In genomic region chr6:151391021-151391470, GRCh38 we compare ENCODE assay signal across 8 cellular contexts. TPM values are rescaled to one million over a fixed set of nuclear protein-coding genes. Genes with fewer than 3 reads are reported as not detected.
DNase-seq lines count a peak whose midpoint lies in the region; ATAC-seq, FAIRE-seq and TF ChIP-seq lines count a peak whose summit lies in the region.

No MANE protein-coding gene starts in this region.

- peaks cover 83% of the 10 kb centered on the region for H3K79me2 ChIP-seq in HCT116 (ENCODE audit: insufficient read depth, low read length)

- CTCF ChIA-PET in HCT116 (lab: Charles Lee): no interaction called here

- no peak for TF ChIP-seq RAD21 in HCT116 (IDR thresholded peaks at IDR 0.05; ENCODE audit: low read depth)

- peak overlapping the region; percentile 82 for H3K27ac Mint-ChIP-seq in chondrocyte (ENCODE audit: unreplicated experiment)

- DNase-seq in HCT116 (ENCODE audit: low read depth, low spot score): no peak
- peak; percentile 55 for DNase-seq in NCI-H1105 treated with DMSO at 0.1 percent for 48 hours (lab: John Stamatoyannopoulos, UW)
- DNase-seq in activated CD4-positive, alpha-beta T cell treated with anti-CD3 and anti-CD28 coated beads for 24 hours (ENCODE audit: low read depth in 2 of 2): peak; percentile 62 to 74
- no peak for DNase-seq in chondrocyte (ENCODE audit: low spot score)
- peak; percentile 73 to 83 for DNase-seq in left colon
- peak; percentile 63 to 70 (median 66) for DNase-seq in stimulated activated CD4-positive, alpha-beta T cell treated with anti-CD3 and anti-CD28 coated beads, Interleukin-1b, Interleukin-23, amount 100 ng/mL, for 24 hours (ENCODE audit: low read depth in 4 of 4, low spot score in 1 of 4)
- no peak for DNase-seq in HTR-8/SVneo (ENCODE audit: insufficient read length, low spot score)

- no peaks in the 10 kb centered on the region for H3K27me3 ChIP-seq in HCT116 (ENCODE audit: insufficient read depth, low read length)

- peaks cover 58% of the 10 kb centered on the region for H3K4me1 Mint-ChIP-seq in chondrocyte (ENCODE audit: low read depth)

- H2AFZ ChIP-seq in HCT116 (ENCODE audit: low read depth, low read length, poor library complexity, severe bottlenecking): no peak overlapping the region

- no peaks in the 10 kb centered on the region for H3K27me3 Mint-ChIP-seq in chondrocyte (ENCODE audit: low read depth)

- H3K4me2 ChIP-seq in HCT116 (ENCODE audit: low read length): peak overlapping the region; percentile 79

- FAIRE-seq in HTR-8/SVneo (lab: Jason Lieb, UNC): no peak

- peak; percentile 6 for TF ChIP-seq POLR2A in GM10847 (IDR thresholded peaks at IDR 0.05; ENCODE audit: extremely low read depth, insufficient read length)
- TF ChIP-seq POLR2A in HCT116 (IDR thresholded peaks at IDR 0.05; ENCODE audit: borderline replicate concordance, extremely low read depth, insufficient read depth, insufficient read length): no peak

- no peaks in the 10 kb centered on the region for H3K36me3 Mint-ChIP-seq in chondrocyte (ENCODE audit: low read depth)

- no peaks in the 10 kb centered on the region for H3K9me2 ChIP-seq in HCT116 (ENCODE audit: insufficient read depth)

- H3K4me3 Mint-ChIP-seq in chondrocyte (ENCODE audit: unreplicated experiment): peak overlapping the region; percentile 83

- POLR2A ChIA-PET in HCT116 (lab: Charles Lee): interaction anchor here (2.0 kb wide), 1 partner anchor 16 kb away, joined by 8 read pairs; no protein-coding TSS in a partner anchor

- H3K4me1 ChIP-seq in HCT116 (ENCODE audit: control insufficient read depth in 1 of 2, insufficient read depth in 2 of 2, low read length in 2 of 2): peaks cover 24 to 36% of the 10 kb centered on the region in 2 experiments

- no peaks in the 10 kb centered on the region for H3K9me3 ChIP-seq in HCT116 (ENCODE audit: control insufficient read depth in 1 of 2, insufficient read depth in 1 of 2, low read depth in 1 of 2, low read length in 2 of 2)

- intact Hi-C loops in HCT116 (cut with micrococcal nuclease) (loop anchor here (2.0 kb wide), 2 partner anchors 50 to 62 kb away; partner anchors contain the start of gene RMND1), left colon (cut with DNase I, micrococcal nuclease) (no loop called here)

- H3K9me3 Mint-ChIP-seq in chondrocyte (ENCODE audit: low read depth): no peaks in the 10 kb centered on the region

- BruUV-seq in HCT116 (replicated peaks; lab: Mats Ljungman, UMichigan): no TSS peak

- peaks cover 3% of the 10 kb centered on the region; the same call in 1 of the 2 replicates for H4K20me1 ChIP-seq in HCT116 (ENCODE audit: insufficient read depth)

- TF ChIP-seq CTCF in HCT116 (IDR thresholded peaks at IDR 0.05 in 2 of 3, conservative IDR thresholded peaks at IDR 0.05 in 1 of 3; ENCODE audit: borderline replicate concordance in 1 of 3, insufficient read depth in 1 of 3, low read depth in 2 of 3, low read length in 2 of 3) (no peak), chondrocyte (IDR thresholded peaks at IDR 0.05) (no peak)

- ATAC-seq in HCT116: peak; percentile 1; the same call in 1 of the 2 replicates
- peak; percentile 29 for ATAC-seq in left colon

- no peaks in the 10 kb centered on the region for H3K36me3 ChIP-seq in HCT116 (ENCODE audit: control insufficient read depth in 1 of 2, insufficient read depth in 2 of 2, low read length in 2 of 2)

- H3K9ac ChIP-seq in HCT116 (ENCODE audit: low read length): peak overlapping the region; percentile 98

- RAD21 ChIA-PET in HCT116 (lab: Charles Lee; ENCODE audit: low non-redundant PET in 1 of 2, low total read pairs in 2 of 2, uncharacterized antibody in 2 of 2, unreplicated experiment in 2 of 2): no interaction called here

- H3K27ac ChIP-seq in HCT116 (ENCODE audit: low read depth, low read length): peak overlapping the region; percentile 99

- peak overlapping the region; percentile 80 to 82 for H3K4me3 ChIP-seq in HCT116 (replicated peaks in 1 of 2; ENCODE audit: low read depth in 1 of 2, low read length in 2 of 2)

TF ChIP-seq in HCT116, 20 proteins besides CTCF, POLR2A, EP300 and RAD21:
- TF ChIP-seq TCF7L2 (IDR thresholded peaks at IDR 0.05; ENCODE audit: borderline replicate concordance, extremely low read depth, insufficient read depth, insufficient read length): peak; percentile 26
- peak; percentile 34 for TF ChIP-seq POLR2AphosphoS5 (IDR thresholded peaks at IDR 0.05; ENCODE audit: low read depth, low read length)
- TF ChIP-seq EGR1 (IDR thresholded peaks at IDR 0.05; ENCODE audit: low read depth): peak; percentile 63
- no peak for TF ChIP-seq REST (IDR thresholded peaks at IDR 0.05; ENCODE audit: low read depth)

RNA-seq across cellular contexts. Expression of gene ZBTB2, which starts 0.3 kb away (rescaled TPM):
- 12.5 TPM for total RNA-seq in HCT116 (2021; ENCODE audit: unreplicated experiment)
- 7.5 and 7.9 TPM in 2 replicates for polyA plus RNA-seq in HCT116 (2012)
- 9.4 to 11.8 TPM (median 10.1 TPM) in 3 replicates for total RNA-seq in chondrocyte
- 10 to 100 TPM in 1 of 2 donors, 1 to 10 TPM in 1; 9.9 to 10.8 TPM for total RNA-seq in left colon

Comparison
In these comparisons a context has a peak if more than half of its experiments do, and no peak if none do; other contexts are left out.
1. DNase-seq: peak in NCI-H1105 treated with DMSO at 0.1 percent for 48 hours (single experiment), activated CD4-positive, alpha-beta T cell treated with anti-CD3 and anti-CD28 coated beads for 24 hours (2 of 2), left colon (2 of 2) and stimulated activated CD4-positive, alpha-beta T cell treated with anti-CD3 and anti-CD28 coated beads, Interleukin-1b, Interleukin-23, amount 100 ng/mL, for 24 hours (4 of 4); none in HCT116 (single experiment), chondrocyte (single experiment) and HTR-8/SVneo (single experiment).